ENCODE assay signal across 23 cellular contexts in genomic region chr18:47087676-47088075, GRCh38. TPM values are rescaled to one million over a fixed set of nuclear protein-coding genes. Genes with fewer than 3 reads are reported as not detected.
"Had no signal": no experiment of that assay in that cellular context is flagged by ENCODE, and none has a peak within 500 bp of the region (broad histone marks: within the 10 kb centered on the region; RNA-seq: fewer than 3 reads in every experiment).

No MANE protein-coding gene starts in this region.

- H3K27ac ChIP-seq: SJSA1, SK-N-MC had no signal

- DNase-seq: KBM-7, MV-4-11, NCI-H1048, NCI-H1105, NCI-H1417, NCI-H1436 treated with DMSO at 0.1 percent for 48 hours, NCI-H1694, NCI-H187 treated with DMSO at 0.1 percent for 48 hours, NCI-H2029 treated with DMSO at 0.1 percent for 48 hours, NCI-H226, NCI-H446, NCI-H510A, NCI-H524 treated with DMSO at 0.1 percent for 48 hours, NCI-H69, NCI-H774, Right ventricle myocardium superior, RPMI8226, SIG-M5 had no signal

RNA-seq across cellular contexts. Expression of gene ELOA2, which starts 52.3 kb away (rescaled TPM):
- total RNA-seq: HT-29, LHCN-M2, MCF 10A, Right ventricle myocardium superior, SJSA1 had no signal
